In genomic region chr17:32006957-32007462, GRCh38 we compare ENCODE assay signal across 8 cellular contexts. TPM values are rescaled to one million over a fixed set of nuclear protein-coding genes. Genes with fewer than 3 reads are reported as not detected.
DNase-seq lines count a peak whose midpoint lies in the region; ATAC-seq and TF ChIP-seq lines count a peak whose summit lies in the region.

TSS of gene LRRC37B (plus strand) at chr17:32007383. CDS start at chr17:32021393, 14,010 bp downstream.

- DNase-seq in NCI-H2029 (lab: John Stamatoyannopoulos, UW) (peak; percentile 26), NCI-H2029 treated with DMSO at 0.1 percent for 48 hours (lab: John Stamatoyannopoulos, UW) (no peak), NCI-H2171 treated with DMSO at 0.1 percent for 48 hours (lab: John Stamatoyannopoulos, UW) (peak; percentile 82), T47D (ENCODE audit: low read depth in 1 of 2, low spot score in 1 of 2) (peak; percentile 91 to 94), immature natural killer cell (peak; percentile 85 to 87 (median 87)), smooth muscle cell of the brain vasculature (ENCODE audit: low read depth, low spot score) (peak; percentile 43)

- H3K4me1 Mint-ChIP-seq in immature natural killer cell: peaks cover 37 to 41% of the 10 kb centered on the region in 2 donors

- H3K27me3 Mint-ChIP-seq in immature natural killer cell (ENCODE audit: low read depth in 3 of 3): peaks cover 2 to 7% (median 5%) of the 10 kb centered on the region in 3 donors

- peak within 1 kb of the TSS; percentile 82 to 94 (median 86) for H3K27ac Mint-ChIP-seq in immature natural killer cell

- peak; percentile 99 for TF ChIP-seq CTCF in VCaP (conservative IDR thresholded peaks at IDR 0.05)

- H3K4me3 Mint-ChIP-seq in immature natural killer cell: peak within 1 kb of the TSS; percentile 88 to 93 (median 91)

- H3K36me3 Mint-ChIP-seq in immature natural killer cell: peaks cover 0 to 7% (median 0%) of the 10 kb centered on the region in 3 donors

- peak within 1 kb of the TSS; percentile 95 for H3K27ac ChIP-seq in VCaP

- in situ Hi-C loops in T47D (cut with HindIII; ENCODE audit: low pct_unique_long_range_greater_than_20kb, low sequenced_read_pairs): no loop called here

- ATAC-seq in HG03039 (IDR thresholded peaks at IDR 0.05; ENCODE audit: unreplicated experiment): peak; percentile 76

- no peaks in the 10 kb centered on the region for H3K9me3 Mint-ChIP-seq in immature natural killer cell

RNA-seq across cellular contexts. Expression of gene LRRC37B, which starts in this region (rescaled TPM):
- polyA plus RNA-seq in immature natural killer cell: 10 to 100 TPM in 1 of 3 donors, 1 to 10 TPM in 2; 2.8 to 13.8 (median 6.6) TPM
